8 cellular contexts compared by ENCODE assay signal in the genomic region with DNA sequence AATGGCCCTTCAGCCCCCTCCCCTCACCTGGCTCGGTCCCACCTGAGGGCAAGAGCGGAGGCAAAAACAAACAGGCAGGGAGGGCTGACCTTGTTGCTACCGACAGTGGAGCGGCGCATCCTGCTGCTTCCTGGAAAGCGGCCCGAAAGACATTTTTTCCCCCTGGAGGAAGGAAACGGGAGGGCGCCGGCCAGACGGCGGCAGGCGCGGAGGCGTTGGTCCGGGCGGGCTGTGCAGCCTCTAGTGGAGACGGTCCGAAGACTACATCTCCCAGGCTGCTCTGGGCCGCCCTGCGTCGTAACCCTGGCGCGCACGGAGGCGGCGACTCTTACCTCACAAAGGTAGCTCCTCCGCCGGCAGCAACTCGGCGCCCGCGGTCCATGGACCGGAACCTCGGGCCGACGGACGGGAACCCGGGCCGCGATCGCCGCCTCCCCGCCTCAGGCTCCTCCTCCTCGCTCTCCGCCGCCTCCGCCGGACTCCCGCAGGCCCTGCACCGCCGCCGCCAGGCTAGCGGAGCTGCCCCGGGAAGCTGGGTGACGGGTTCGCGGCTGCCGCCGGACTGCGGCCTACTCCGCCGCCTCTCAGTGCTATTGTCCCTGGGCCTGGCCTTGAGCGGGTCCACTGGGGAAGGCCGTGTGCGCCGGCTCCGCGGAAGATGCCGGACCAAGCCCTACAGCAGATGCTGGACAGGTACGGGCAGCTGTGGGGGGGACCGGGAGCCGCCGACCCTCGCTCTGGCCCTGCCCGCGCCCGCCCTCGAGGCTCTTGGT.
A peak's percentile ranks its signal among the peaks of the same experiment; 100 is the strongest.
DNase-seq lines count a peak whose midpoint lies in the region; TF ChIP-seq lines count a peak whose summit lies in the region.

TSS of gene CPEB3 (minus strand) at position 242 of the 773 bp plus-strand sequence. CDS start 50,728 bp downstream, outside the sequence.
A gene with protein sequence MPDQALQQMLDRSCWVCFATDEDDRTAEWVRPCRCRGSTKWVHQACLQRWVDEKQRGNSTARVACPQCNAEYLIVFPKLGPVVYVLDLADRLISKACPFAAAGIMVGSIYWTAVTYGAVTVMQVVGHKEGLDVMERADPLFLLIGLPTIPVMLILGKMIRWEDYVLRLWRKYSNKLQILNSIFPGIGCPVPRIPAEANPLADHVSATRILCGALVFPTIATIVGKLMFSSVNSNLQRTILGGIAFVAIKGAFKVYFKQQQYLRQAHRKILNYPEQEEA (plus strand): TSS at position 331 of the 773 bp plus-strand sequence. CDS start 328 bp downstream, at position 659.

- TF ChIP-seq CTCF in LNCAP (IDR thresholded peaks at IDR 0.05): peak; percentile 35
- peak; percentile 58 for TF ChIP-seq CTCF in fibroblast of pulmonary artery (IDR thresholded peaks at IDR 0.05; ENCODE audit: low read length, missing control alignments)
- peak; percentile 67 to 76 (median 73) for TF ChIP-seq CTCF in nephron (IDR thresholded peaks at IDR 0.05; ENCODE audit: unreplicated experiment in 3 of 3)

- no peaks in the 10 kb centered on the region for H3K27me3 Mint-ChIP-seq in nephron (ENCODE audit: low read depth)
- H3K27me3 Mint-ChIP-seq in stimulated activated naive CD8-positive, alpha-beta T cell treated with anti-CD3 and anti-CD28 coated beads, Interleukin-15, Interleukin-2, amounts not matched to agents 100 ng/mL and 50 ng/mL, for 24 hours: no peaks in the 10 kb centered on the region

- H3K4me3 ChIP-seq in fibroblast of pulmonary artery (replicated peaks; ENCODE audit: low read depth, low read length): peak within 1 kb of the TSS; percentile 94

- peaks cover 30% of the 10 kb centered on the region for H3K4me1 Mint-ChIP-seq in nephron
- peaks cover 27% of the 10 kb centered on the region for H3K4me1 Mint-ChIP-seq in stimulated activated naive CD8-positive, alpha-beta T cell treated with anti-CD3 and anti-CD28 coated beads, Interleukin-15, Interleukin-2, amounts not matched to agents 100 ng/mL and 50 ng/mL, for 24 hours (ENCODE audit: low read depth)

- peaks cover 15% of the 10 kb centered on the region for H3K36me3 Mint-ChIP-seq in nephron (ENCODE audit: low read depth)
- H3K36me3 Mint-ChIP-seq in stimulated activated naive CD8-positive, alpha-beta T cell treated with anti-CD3 and anti-CD28 coated beads, Interleukin-15, Interleukin-2, amounts not matched to agents 100 ng/mL and 50 ng/mL, for 24 hours (ENCODE audit: low read depth): peaks cover 14% of the 10 kb centered on the region

- H3K27ac Mint-ChIP-seq in nephron: peak within 1 kb of the TSS; percentile 86 to 93 (median 93)
- peak within 1 kb of the TSS; percentile 86 for H3K27ac Mint-ChIP-seq in stimulated activated naive CD8-positive, alpha-beta T cell treated with anti-CD3 and anti-CD28 coated beads, Interleukin-15, Interleukin-2, amounts not matched to agents 100 ng/mL and 50 ng/mL, for 24 hours

- H3K4me3 Mint-ChIP-seq in nephron: peak within 1 kb of the TSS; percentile 96 to 97 (median 96)
- peak within 1 kb of the TSS; percentile 92 for H3K4me3 Mint-ChIP-seq in stimulated activated naive CD8-positive, alpha-beta T cell treated with anti-CD3 and anti-CD28 coated beads, Interleukin-15, Interleukin-2, amounts not matched to agents 100 ng/mL and 50 ng/mL, for 24 hours

- DNase-seq in ELF-1 (ENCODE audit: low read depth, low spot score) (peak; percentile 99), GOT3 (lab: John Stamatoyannopoulos, UW) (peak; percentile 83), RPMI8226 (peak; percentile 92), fibroblast of pulmonary artery (ENCODE audit: low read depth) (peak; percentile 98)
- peak; percentile 85 for DNase-seq in activated T-helper 9 cell treated with anti-CD3 and anti-CD28 coated beads, Interleukin-2, amount 50 U/mL, for 16 hours (ENCODE audit: low read depth)

- no peaks in the 10 kb centered on the region for H3K9me3 Mint-ChIP-seq in nephron
- H3K9me3 Mint-ChIP-seq in stimulated activated naive CD8-positive, alpha-beta T cell treated with anti-CD3 and anti-CD28 coated beads, Interleukin-15, Interleukin-2, amounts not matched to agents 100 ng/mL and 50 ng/mL, for 24 hours: no peaks in the 10 kb centered on the region

Comparison
In these comparisons a context has a peak if more than half of its experiments do, and no peak if none do; other contexts are left out.
1. Peak in every context shown above with its lines: DNase-seq and H3K4me3 ChIP-seq.